In genomic region chr6:158018370-158018771, GRCh38 we compare ENCODE assay signal across 14 cellular contexts. TPM values are rescaled to one million over a fixed set of nuclear protein-coding genes. Genes with fewer than 3 reads are reported as not detected.
DNase-seq lines count a peak whose midpoint lies in the region; ATAC-seq and TF ChIP-seq lines count a peak whose summit lies in the region.
"Had no signal": no experiment of that assay in that cellular context is flagged by ENCODE, and none has a peak within 500 bp of the region (broad histone marks: within the 10 kb centered on the region; RNA-seq: fewer than 3 reads in every experiment).

No MANE protein-coding gene starts in this region.

- H3K4me1 Mint-ChIP-seq in Caco-2 (ENCODE audit: low read depth, unreplicated experiment), result peaks cover 9% of the 10 kb centered on the region

- no peaks in the 10 kb centered on the region for H3K9me3 Mint-ChIP-seq in Caco-2 (ENCODE audit: unreplicated experiment)
- H3K9me3 Mint-ChIP-seq: activated B cell treated with CpG ODN at 0.5 μM for 24 hours; activated naive CD8-positive, alpha-beta T cell treated with anti-CD3 and anti-CD28 coated beads for 36 hours had no signal

- DNase-seq in RPMI7951 (ENCODE audit: low read depth) (peak; percentile 74), left cardiac atrium (no peak), stomach (no peak), Caco-2 (no peak), NCI-H2171 (lab: John Stamatoyannopoulos, UW) (no peak), activated gamma-delta T cell (lab: John Stamatoyannopoulos, UW) (no peak), GM19238 (ENCODE audit: insufficient read length, low spot score) (no peak)
- DNase-seq: activated B cell treated with CpG ODN at 0.5 μM for 24 hours; activated CD8-positive, alpha-beta memory T cell treated with anti-CD3 and anti-CD28 coated beads, Interleukin-2, amount 50 U/mL, for 4 hours; activated naive CD8-positive, alpha-beta T cell treated with anti-CD3 and anti-CD28 coated beads for 36 hours; effector CD8-positive, alpha-beta T cell; stimulated activated CD4-positive, alpha-beta T cell treated with anti-CD3 and anti-CD28 coated beads, Interleukin-1b, Interleukin-23, amount 100 ng/mL, for 48 hours had no signal

- peaks cover 0 to 24% (median 14%) of the 10 kb centered on the region in 4 donors for H3K4me1 ChIP-seq in stomach
- no peaks in the 10 kb centered on the region; the same call in 1 of the 2 replicates for H3K4me1 ChIP-seq in Caco-2

- H3K36me3 Mint-ChIP-seq in Caco-2 (ENCODE audit: insufficient read depth, unreplicated experiment), result peaks cover 32% of the 10 kb centered on the region

- CTCF ChIA-PET in Caco-2 (lab: Charles Lee), result interaction anchor here (0.7 kb wide), 1 partner anchor 10 kb away, joined by 3 read pairs; no protein-coding TSS in a partner anchor

- POLR2A ChIA-PET in Caco-2 (lab: Charles Lee), result no interaction called here

- H3K9me3 ChIP-seq in stomach, result no peaks in the 10 kb centered on the region
- H3K9me3 ChIP-seq in Caco-2, result no peaks in the 10 kb centered on the region
- H3K9me3 ChIP-seq: pancreas had no signal

- BruUV-seq in Caco-2 (replicated peaks; lab: Mats Ljungman, UMichigan), result no TSS peak

- H3K27me3 Mint-ChIP-seq in Caco-2 (ENCODE audit: insufficient read depth, unreplicated experiment), result no peaks in the 10 kb centered on the region
- H3K27me3 Mint-ChIP-seq: activated B cell treated with CpG ODN at 0.5 μM for 24 hours; activated naive CD8-positive, alpha-beta T cell treated with anti-CD3 and anti-CD28 coated beads for 36 hours had no signal

- H3K27ac ChIP-seq in cingulate gyrus (ENCODE audit: low read depth, low read length) (peak overlapping the region; percentile 83), stomach (peak overlapping the region in 3 of 5 donors; percentile 35 to 79 (median 77))

- H3K27me3 ChIP-seq in stomach (no peaks in the 10 kb centered on the region), Caco-2 (replicated peaks; ENCODE audit: control insufficient read depth, insufficient read depth, low read length) (no peaks in the 10 kb centered on the region)
- H3K27me3 ChIP-seq: pancreas had no signal

- H3K4me3 ChIP-seq in stomach (no peak overlapping the region), Caco-2 (ENCODE audit: low read depth, low read length) (no peak overlapping the region)
- H3K4me3 ChIP-seq: pancreas had no signal

- no peak overlapping the region for H3K27ac Mint-ChIP-seq in Caco-2 (ENCODE audit: unreplicated experiment)
- H3K27ac Mint-ChIP-seq: activated B cell treated with CpG ODN at 0.5 μM for 24 hours; activated naive CD8-positive, alpha-beta T cell treated with anti-CD3 and anti-CD28 coated beads for 36 hours had no signal

- no peak for TF ChIP-seq POLR2A in stomach (IDR thresholded peaks at IDR 0.05)

- no peak for TF ChIP-seq EP300 in stomach (IDR thresholded peaks at IDR 0.05)

- intact Hi-C loops in left cardiac atrium (cut with DNase I) (no loop called here), stomach (cut with DNase I; ENCODE audit: low total_unique reads) (no loop called here), Caco-2 (cut with micrococcal nuclease; ENCODE audit: unreplicated experiment) (no loop called here)

- WGBS in stomach, 5 donors, result 60 to 72% (median 66%) methylated on average over 11 of the region's 11 CpGs

- TF ChIP-seq CTCF in stomach (IDR thresholded peaks at IDR 0.05), result no peak
- TF ChIP-seq CTCF in Caco-2 (IDR thresholded peaks at IDR 0.05; ENCODE audit: insufficient read depth in 1 of 2, low read depth in 1 of 2, low read length in 1 of 2, severe bottlenecking in 1 of 2, unreplicated experiment in 1 of 2), result no peak

- no peak overlapping the region for H3K4me3 Mint-ChIP-seq in Caco-2 (ENCODE audit: unreplicated experiment)
- H3K4me3 Mint-ChIP-seq: activated B cell treated with CpG ODN at 0.5 μM for 24 hours; activated naive CD8-positive, alpha-beta T cell treated with anti-CD3 and anti-CD28 coated beads for 36 hours had no signal

- ATAC-seq in left cardiac atrium, result peak; percentile 6 to 25
- ATAC-seq: pancreas had no signal

- H3K36me3 ChIP-seq in stomach, result peaks cover 0 to 22% (median 15%) of the 10 kb centered on the region in 4 donors
- peaks cover 1% of the 10 kb centered on the region; the same call in 1 of the 2 replicates for H3K36me3 ChIP-seq in Caco-2 (ENCODE audit: control insufficient read depth, insufficient read depth, low read length)
- H3K36me3 ChIP-seq: pancreas had no signal

RNA-seq across cellular contexts. Expression of gene SYNJ2, which starts 36.7 kb away (rescaled TPM):
- 47.8 and 50.3 TPM in 2 replicates for total RNA-seq in RPMI7951 (2014; rRNA removed; shearing (Covaris generic))
- total RNA-seq in left cardiac atrium, result 10 to 100 TPM; 10.2 to 23.4 TPM
- total RNA-seq in stomach, result 10 to 100 TPM; 11.7 to 41.4 (median 25.4) TPM
- 1 to 10 TPM; 4.7 to 6.3 (median 6.0) TPM for polyA plus RNA-seq in stomach
- total RNA-seq in Caco-2 (2022), result 45.0 and 47.9 TPM in 2 replicates
